7 cellular contexts compared by ENCODE assay signal in genomic region chr16:88258764-88259525, GRCh38.
DNase-seq lines count a peak whose midpoint lies in the region; ATAC-seq and TF ChIP-seq lines count a peak whose summit lies in the region.
"Not testable (repeated sequence)": the region's sequence is repeated elsewhere in the genome, so short reads cannot be mapped to it uniquely, and the experiment has no call there.

No MANE protein-coding gene starts in this region.

- not testable (repeated sequence) for H3K9me3 ChIP-seq in PC-3 (ENCODE audit: low read length)

- H3K9ac ChIP-seq in PC-3 (ENCODE audit: low read length), result not testable (repeated sequence)

- H3K36me3 ChIP-seq in GM23338 (ENCODE audit: insufficient read depth); PC-3 (ENCODE audit: low read depth, low read length): not testable (repeated sequence)

- H3K27ac ChIP-seq in GM23338 (ENCODE audit: low read depth); PC-3 (ENCODE audit: low read length); foreskin keratinocyte: not testable (repeated sequence)

- peak overlapping the region; percentile 26; the same call in 1 of the 2 replicates for H3K4me3 ChIP-seq in GM23338
- H3K4me3 ChIP-seq in PC-3 (ENCODE audit: low read length), result not testable (repeated sequence)

- H3K4me3 Mint-ChIP-seq in GM23338 (peak overlapping the region; percentile 42), neural crest cell (peak overlapping the region; percentile 41)

- H3K9me2 ChIP-seq in GM23338 (ENCODE audit: insufficient read depth); PC-3 (replicated peaks; ENCODE audit: low read length): not testable (repeated sequence)

- H3F3A ChIP-seq in GM23338 (replicated peaks; ENCODE audit: low read depth); PC-3 (ENCODE audit: low read length, unreplicated experiment): not testable (repeated sequence)

- H3K4me1 Mint-ChIP-seq in GM23338, result peaks cover 29% of the 10 kb centered on the region
- peaks cover 29% of the 10 kb centered on the region for H3K4me1 Mint-ChIP-seq in neural crest cell

- H3K4me1 ChIP-seq in GM23338 (ENCODE audit: insufficient read depth); PC-3 (ENCODE audit: insufficient read depth, low read length); foreskin keratinocyte: not testable (repeated sequence)

- not testable (repeated sequence) for H3K27me3 ChIP-seq in GM23338 (ENCODE audit: insufficient read depth); PC-3 (ENCODE audit: low read length); foreskin keratinocyte

- peaks cover 22% of the 10 kb centered on the region; the same call in 2 of the 3 replicates for H3K36me3 Mint-ChIP-seq in GM23338 (ENCODE audit: low read depth)
- H3K36me3 Mint-ChIP-seq in neural crest cell (ENCODE audit: low read depth), result not testable (repeated sequence)

- TF ChIP-seq CTCF in GM23338 (conservative IDR thresholded peaks at IDR 0.05; ENCODE audit: low read depth in 2 of 2); PC-3 (conservative IDR thresholded peaks at IDR 0.05; ENCODE audit: low read depth, low read length); foreskin keratinocyte (conservative IDR thresholded peaks at IDR 0.05); neural crest cell (conservative IDR thresholded peaks at IDR 0.05): not testable (repeated sequence)

- H3K27ac Mint-ChIP-seq in GM23338, result peak overlapping the region; percentile 31; the same call in 1 of the 2 replicates
- H3K27ac Mint-ChIP-seq in neural crest cell (ENCODE audit: unreplicated experiment), result peak overlapping the region; percentile 75

- H2AFZ ChIP-seq in GM23338, result peak overlapping the region; percentile 69
- not testable (repeated sequence) for H2AFZ ChIP-seq in PC-3 (ENCODE audit: low read length)

- peaks cover 25% of the 10 kb centered on the region for H3K9me3 Mint-ChIP-seq in GM23338
- not testable (repeated sequence) for H3K9me3 Mint-ChIP-seq in neural crest cell

- DNase-seq in GM23338 (ENCODE audit: low spot score), result peak; percentile 64
- peak; percentile 42 for DNase-seq in PC-3
- peak; percentile 55 for DNase-seq in astrocyte of the hippocampus (ENCODE audit: low read depth, low spot score)
- DNase-seq in foreskin keratinocyte, result not testable (repeated sequence)
- peak; percentile 66 for DNase-seq in left kidney (ENCODE audit: low read depth, low spot score)
- DNase-seq in neural crest cell (ENCODE audit: low read depth, low spot score), result peak; percentile 53
- peak; percentile 66 for DNase-seq in sciatic nerve (ENCODE audit: low spot score)

- CTCF ChIA-PET in PC-3 (lab: Charles Lee), result not testable (repeated sequence)

- not testable (repeated sequence) for BruUV-seq in PC-3 (replicated peaks; lab: Mats Ljungman, UMichigan)

- ATAC-seq in GM23338 (peak; percentile 79), foreskin keratinocyte (peak; percentile 49), sciatic nerve (peak; percentile 29)
- ATAC-seq in PC-3, result not testable (repeated sequence)

- POLR2A ChIA-PET in PC-3 (lab: Charles Lee; ENCODE audit: unreplicated experiment), result not testable (repeated sequence)

- H3K4me2 ChIP-seq in GM23338, result peak overlapping the region; percentile 62; the same call in 1 of the 2 replicates
- H3K4me2 ChIP-seq in PC-3 (ENCODE audit: low read length), result not testable (repeated sequence)

- peaks cover 18% of the 10 kb centered on the region for H3K27me3 Mint-ChIP-seq in GM23338 (ENCODE audit: insufficient read depth, low read depth, poor library complexity)
- not testable (repeated sequence) for H3K27me3 Mint-ChIP-seq in neural crest cell (ENCODE audit: low read depth)

- not testable (repeated sequence) for H4K20me1 ChIP-seq in GM23338 (replicated peaks; ENCODE audit: insufficient read depth); PC-3 (ENCODE audit: low read length)

- intact Hi-C loops in PC-3 (cut with micrococcal nuclease); sciatic nerve (cut with DNase I): not testable (repeated sequence)

- not testable (repeated sequence) for H3K79me2 ChIP-seq in GM23338 (replicated peaks; ENCODE audit: insufficient read depth); PC-3 (ENCODE audit: low read length)
